In the genomic region with DNA sequence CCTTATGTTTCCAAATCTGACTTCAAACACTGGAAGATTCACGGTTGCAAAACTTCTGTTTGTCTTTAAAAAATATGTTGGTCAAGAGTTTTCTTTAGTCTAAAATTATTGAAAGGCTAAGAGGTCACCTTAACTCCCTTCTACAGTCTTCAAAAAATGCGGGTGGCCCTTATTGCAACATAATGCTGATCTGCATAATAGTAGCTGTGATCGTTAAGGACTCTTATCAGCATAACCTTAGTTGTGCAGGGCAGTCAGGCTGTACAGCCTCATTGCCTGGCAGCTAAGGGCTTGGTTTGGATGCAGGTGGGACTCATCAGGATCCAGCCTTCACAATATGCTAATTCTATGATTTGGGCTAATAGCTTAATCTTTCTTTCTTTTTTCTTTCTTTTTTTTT, we compare ENCODE assay signal across 18 cellular contexts. TPM values are rescaled to one million over a fixed set of nuclear protein-coding genes. Genes with fewer than 3 reads are reported as not detected.
"Had no signal": no experiment of that assay in that cellular context is flagged by ENCODE, and none has a peak within 500 bp of the region (broad histone marks: within the 10 kb centered on the region; RNA-seq: fewer than 3 reads in every experiment).

No MANE protein-coding gene starts in this region.

- DNase-seq: activated B cell treated with CpG ODN at 0.5 μM for 24 hours; activated CD4-positive, alpha-beta T cell treated with anti-CD3 and anti-CD28 coated beads, Interleukin-2, amount 10 ng/mL, durations not matched to agents 7 days and 5 days; activated CD8-positive, alpha-beta memory T cell treated with anti-CD3 and anti-CD28 coated beads for 24 hours; activated naive CD4-positive, alpha-beta T cell treated with Interleukin-2 at 50 U/mL for 16 hours; activated naive CD8-positive, alpha-beta T cell treated with anti-CD3 and anti-CD28 coated beads, Interleukin-2, amount 50 U/mL, for 24 hours; effector memory CD8-positive, alpha-beta T cell; erythroblast; foreskin fibroblast; mammary epithelial cell; mucosa of descending colon; naive thymus-derived CD8-positive, alpha-beta T cell; nucleus accumbens; stimulated activated CD4-positive, alpha-beta T cell treated with anti-CD3 and anti-CD28 coated beads, Interleukin-15, amount 100 ng/mL, for 24 hours; stimulated activated CD4-positive, alpha-beta T cell treated with anti-CD3 and anti-CD28 coated beads, Interleukin-4, amount 100 ng/mL, for 24 hours; stimulated activated naive CD8-positive, alpha-beta T cell treated with anti-CD3 and anti-CD28 coated beads, Interleukin-15, amount 100 ng/mL, for 72 hours; T-helper 17 cell had no signal

- H3K27ac ChIP-seq: thoracic aorta had no signal

- FAIRE-seq: islet of Langerhans had no signal

- H3K9me3 ChIP-seq: mucosa of descending colon, thoracic aorta had no signal

- H3K36me3 ChIP-seq: thoracic aorta had no signal

- H3K4me3 ChIP-seq: mucosa of descending colon, thoracic aorta had no signal

- ATAC-seq: activated naive CD8-positive, alpha-beta T cell treated with anti-CD3 and anti-CD28 coated beads, Interleukin-2, amount 50 U/mL, for 24 hours; effector memory CD8-positive, alpha-beta T cell; mucosa of descending colon; naive thymus-derived CD8-positive, alpha-beta T cell; stimulated activated naive CD8-positive, alpha-beta T cell treated with anti-CD3 and anti-CD28 coated beads, Interleukin-15, amount 100 ng/mL, for 72 hours; T-helper 17 cell had no signal

RNA-seq across cellular contexts. Expression of a gene that starts 15.0 kb away (rescaled TPM):
- total RNA-seq: naive thymus-derived CD8-positive, alpha-beta T cell had no signal
- polyA plus RNA-seq: naive thymus-derived CD8-positive, alpha-beta T cell had no signal
